1 cellular context compared by ENCODE assay signal in the genomic region with DNA sequence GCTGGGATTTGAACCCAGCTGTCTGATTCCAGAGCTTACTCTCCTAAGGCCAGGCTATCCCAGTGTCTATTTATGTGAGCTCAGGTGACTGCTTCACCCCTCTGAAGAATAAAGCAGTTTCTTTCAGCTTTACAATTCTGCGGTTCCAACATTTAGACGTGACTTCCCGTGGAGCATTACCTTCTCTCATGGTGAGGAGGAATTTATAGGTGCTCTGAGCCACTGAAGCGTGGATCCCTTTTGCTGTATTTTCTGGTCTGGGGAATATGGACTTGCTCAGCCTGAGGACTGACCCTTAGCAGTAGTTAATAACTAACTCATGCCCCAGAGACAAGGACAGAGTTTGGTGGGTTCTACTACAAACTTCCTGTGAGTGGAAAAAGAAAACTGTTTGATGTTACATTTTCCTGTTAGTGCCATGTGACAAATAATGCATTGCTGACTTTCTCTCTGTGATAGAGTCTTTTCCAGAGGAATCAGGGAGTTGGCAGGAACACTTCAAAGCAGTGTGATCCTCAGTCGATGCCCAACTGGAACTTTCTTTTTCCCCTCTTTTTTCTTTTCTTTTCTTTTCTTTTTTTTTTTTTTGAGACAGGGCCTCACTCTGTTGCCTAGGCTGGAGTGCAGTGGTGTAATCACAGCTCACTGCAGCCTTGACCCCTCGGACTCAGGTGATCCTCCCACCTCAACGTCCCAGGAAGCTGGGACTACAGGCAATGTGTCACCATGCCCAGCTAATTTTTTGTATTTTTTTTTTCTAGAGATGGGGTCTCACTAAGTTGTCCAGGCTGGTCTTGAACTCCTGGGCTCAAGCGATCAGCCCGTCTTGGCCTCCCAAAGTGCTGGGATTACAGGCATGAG.
TF ChIP-seq lines count a peak whose summit lies in the region.

No MANE protein-coding gene starts in this region.

TF ChIP-seq in HepG2, 621 proteins besides CTCF, POLR2A, EP300 and RAD21 (continued from another document and continues in another):
- TF ChIP-seq KIAA2018 (CRISPR knock-in tag; IDR thresholded peaks at IDR 0.05; ENCODE audit: borderline replicate concordance) (no peak), STAG1 (CRISPR knock-in tag; IDR thresholded peaks at IDR 0.05) (peak; percentile 18; the same call in 1 of the 2 replicates), ZFP82 (CRISPR knock-in tag; IDR thresholded peaks at IDR 0.05; ENCODE audit: borderline replicate concordance) (no peak), KDM1A (CRISPR knock-in tag; IDR thresholded peaks at IDR 0.05) (peak; percentile 85), THAP9 (CRISPR knock-in tag; IDR thresholded peaks at IDR 0.05; ENCODE audit: borderline replicate concordance) (peak; percentile 64; the same call in 1 of the 2 replicates), ZNF503 (CRISPR knock-in tag; IDR thresholded peaks at IDR 0.05) (peak; percentile 89), ONECUT2 (CRISPR knock-in tag; IDR thresholded peaks at IDR 0.05) (no peak), BRD4 (CRISPR knock-in tag; IDR thresholded peaks at IDR 0.05) (peak; percentile 35), ZNF205 (CRISPR knock-in tag; IDR thresholded peaks at IDR 0.05) (peak; percentile 12; the same call in 1 of the 2 replicates), RXRB (CRISPR knock-in tag; IDR thresholded peaks at IDR 0.05; ENCODE audit: borderline replicate concordance) (peak; percentile 76), ZBTB8A (CRISPR knock-in tag; IDR thresholded peaks at IDR 0.05; ENCODE audit: borderline replicate concordance, low read depth) (no peak), ZNF580 (CRISPR knock-in tag; IDR thresholded peaks at IDR 0.05; ENCODE audit: borderline replicate concordance, low read depth) (peak; percentile 79; the same call in 1 of the 2 replicates), ZNF709 (CRISPR knock-in tag; IDR thresholded peaks at IDR 0.05) (peak; percentile 64; the same call in 1 of the 2 replicates), TCF12 (IDR thresholded peaks at IDR 0.05) (no peak), TCF12 (CRISPR knock-in tag; IDR thresholded peaks at IDR 0.05) (no peak; the same call in 1 of the 2 replicates), RBFOX2 (IDR thresholded peaks at IDR 0.05; ENCODE audit: low read depth, low read length) (peak; percentile 76), TMF1 (CRISPR knock-in tag; IDR thresholded peaks at IDR 0.05; ENCODE audit: low read depth) (0 out of 2 replicates have a peak, but pooled peaks have one; percentile 30), FOXP1 (IDR thresholded peaks at IDR 0.05) (peak; percentile 81), FOXP1 (CRISPR knock-in tag; IDR thresholded peaks at IDR 0.05) (peak; percentile 68), ZBTB26 (CRISPR knock-in tag; IDR thresholded peaks at IDR 0.05; ENCODE audit: borderline replicate concordance) (peak; percentile 65; the same call in 1 of the 2 replicates), MAFK (conservative IDR thresholded peaks at IDR 0.05 in 1 of 2, IDR thresholded peaks at IDR 0.05 in 1 of 2; ENCODE audit: low read length in 2 of 2) (peak in 1 of 2 experiments; percentile 18; a peak in 1 of 4 replicates)
- TF ChIP-seq, protein P1, sequence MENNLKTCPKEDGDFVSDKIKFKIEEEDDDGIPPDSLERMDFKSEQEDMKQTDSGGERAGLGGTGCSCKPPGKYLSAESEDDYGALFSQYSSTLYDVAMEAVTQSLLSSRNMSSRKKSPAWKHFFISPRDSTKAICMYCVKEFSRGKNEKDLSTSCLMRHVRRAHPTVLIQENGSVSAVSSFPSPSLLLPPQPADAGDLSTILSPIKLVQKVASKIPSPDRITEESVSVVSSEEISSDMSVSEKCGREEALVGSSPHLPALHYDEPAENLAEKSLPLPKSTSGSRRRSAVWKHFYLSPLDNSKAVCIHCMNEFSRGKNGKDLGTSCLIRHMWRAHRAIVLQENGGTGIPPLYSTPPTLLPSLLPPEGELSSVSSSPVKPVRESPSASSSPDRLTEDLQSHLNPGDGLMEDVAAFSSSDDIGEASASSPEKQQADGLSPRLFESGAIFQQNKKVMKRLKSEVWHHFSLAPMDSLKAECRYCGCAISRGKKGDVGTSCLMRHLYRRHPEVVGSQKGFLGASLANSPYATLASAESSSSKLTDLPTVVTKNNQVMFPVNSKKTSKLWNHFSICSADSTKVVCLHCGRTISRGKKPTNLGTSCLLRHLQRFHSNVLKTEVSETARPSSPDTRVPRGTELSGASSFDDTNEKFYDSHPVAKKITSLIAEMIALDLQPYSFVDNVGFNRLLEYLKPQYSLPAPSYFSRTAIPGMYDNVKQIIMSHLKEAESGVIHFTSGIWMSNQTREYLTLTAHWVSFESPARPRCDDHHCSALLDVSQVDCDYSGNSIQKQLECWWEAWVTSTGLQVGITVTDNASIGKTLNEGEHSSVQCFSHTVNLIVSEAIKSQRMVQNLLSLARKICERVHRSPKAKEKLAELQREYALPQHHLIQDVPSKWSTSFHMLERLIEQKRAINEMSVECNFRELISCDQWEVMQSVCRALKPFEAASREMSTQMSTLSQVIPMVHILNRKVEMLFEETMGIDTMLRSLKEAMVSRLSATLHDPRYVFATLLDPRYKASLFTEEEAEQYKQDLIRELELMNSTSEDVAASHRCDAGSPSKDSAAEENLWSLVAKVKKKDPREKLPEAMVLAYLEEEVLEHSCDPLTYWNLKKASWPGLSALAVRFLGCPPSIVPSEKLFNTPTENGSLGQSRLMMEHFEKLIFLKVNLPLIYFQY (CRISPR knock-in tag; IDR thresholded peaks at IDR 0.05; ENCODE audit: borderline replicate concordance) = 0 out of 2 replicates have a peak, but pooled peaks have one; percentile 15
